9 cellular contexts compared by ENCODE assay signal in genomic region chr15:70152070-70152480, GRCh38. TPM values are rescaled to one million over a fixed set of nuclear protein-coding genes. Genes with fewer than 3 reads are reported as not detected.
DNase-seq lines count a peak whose midpoint lies in the region; ATAC-seq, FAIRE-seq and TF ChIP-seq lines count a peak whose summit lies in the region.
"Had no signal": no experiment of that assay in that cellular context is flagged by ENCODE, and none has a peak within 500 bp of the region (broad histone marks: within the 10 kb centered on the region; RNA-seq: fewer than 3 reads in every experiment).

No MANE protein-coding gene starts in this region.

- no peak overlapping the region for H3K9ac ChIP-seq in GM23248

- POLR2A ChIA-PET in AG04450 (lab: Yijun Ruan, JAX) (no interaction called here), T-cell (lab: Charles Lee) (no interaction called here)

- H3K9me3 Mint-ChIP-seq in T-cell, result no peaks in the 10 kb centered on the region
- H3K9me3 Mint-ChIP-seq: activated naive CD4-positive, alpha-beta T cell treated with anti-CD3 and anti-CD28 coated beads, Interleukin-2, amount 50 U/mL, for 24 hours had no signal

- intact Hi-C loops in right cardiac atrium (cut with DNase I), result no loop called here

- TF ChIP-seq CTCF in AG04450 (IDR thresholded peaks at IDR 0.05; ENCODE audit: low read depth, low read length) (no peak), D721Med (IDR thresholded peaks at IDR 0.05; ENCODE audit: insufficient read depth, missing control alignments) (no peak)

- no peak overlapping the region for H3K27ac Mint-ChIP-seq in T-cell
- H3K27ac Mint-ChIP-seq: activated naive CD4-positive, alpha-beta T cell treated with anti-CD3 and anti-CD28 coated beads, Interleukin-2, amount 50 U/mL, for 24 hours had no signal

- H2AFZ ChIP-seq in GM23248, result no peak overlapping the region

- DNase-seq in AG04450 (ENCODE audit: low read depth, low spot score), result no peak
- peak; percentile 22 for DNase-seq in GM23248
- DNase-seq in RPMI7951 (ENCODE audit: low read depth), result peak; percentile 63
- DNase-seq in right cardiac atrium, result peak in 2 of 3 donors; percentile 49 to 75
- no peak for DNase-seq in effector CD4-positive, alpha-beta T cell
- no peak for DNase-seq in activated gamma-delta T cell treated with Interleukin-2 at 50 U/mL for 16 hours
- no peak for DNase-seq in T-cell
- DNase-seq in D721Med (ENCODE audit: insufficient read length, low spot score), result no peak

- H3K27me3 ChIP-seq in AG04450 (ENCODE audit: control insufficient read depth, insufficient read depth, low read length) (peaks cover 5% of the 10 kb centered on the region), GM23248 (replicated peaks; ENCODE audit: insufficient read depth) (no peaks in the 10 kb centered on the region), right cardiac atrium (ENCODE audit: control insufficient read depth, insufficient read depth) (no peaks in the 10 kb centered on the region)

- no peaks in the 10 kb centered on the region for H4K20me1 ChIP-seq in GM23248 (ENCODE audit: insufficient read depth)

- no peak overlapping the region for H3K4me3 Mint-ChIP-seq in T-cell
- H3K4me3 Mint-ChIP-seq: activated naive CD4-positive, alpha-beta T cell treated with anti-CD3 and anti-CD28 coated beads, Interleukin-2, amount 50 U/mL, for 24 hours had no signal

- H3K27me3 Mint-ChIP-seq in T-cell, result peaks cover 0 to 8% of the 10 kb centered on the region in 2 donors
- H3K27me3 Mint-ChIP-seq: activated naive CD4-positive, alpha-beta T cell treated with anti-CD3 and anti-CD28 coated beads, Interleukin-2, amount 50 U/mL, for 24 hours had no signal

- no peaks in the 10 kb centered on the region for H3K79me2 ChIP-seq in GM23248 (ENCODE audit: insufficient read depth)

- in situ Hi-C loops in GM23248 (cut with MboI), result no loop called here

- H3K9me3 ChIP-seq in AG04450 (ENCODE audit: control insufficient read depth, insufficient read depth, low read length) (no peaks in the 10 kb centered on the region), GM23248 (ENCODE audit: low read depth) (no peaks in the 10 kb centered on the region), right cardiac atrium (ENCODE audit: control insufficient read depth, low read length) (no peaks in the 10 kb centered on the region)

- H3K4me2 ChIP-seq in GM23248 (ENCODE audit: unreplicated experiment), result no peak overlapping the region

- no peaks in the 10 kb centered on the region for H3K36me3 ChIP-seq in GM23248 (ENCODE audit: low read depth)

- H3K27ac ChIP-seq in AG04450 (ENCODE audit: low read depth, low read length) (peak overlapping the region; percentile 24), GM23248 (no peak overlapping the region), right cardiac atrium (ENCODE audit: low read length) (no peak overlapping the region)

- no peaks in the 10 kb centered on the region for H3K9me2 ChIP-seq in GM23248 (ENCODE audit: insufficient read depth)

- CTCF ChIA-PET in AG04450 (lab: Charles Lee) (no interaction called here), T-cell (lab: Charles Lee) (no interaction called here)

- WGBS in GM23248 (ENCODE audit: low coverage in 1 of 2, low lambda C conversion rate in 2 of 2, missing lambda C conversion rate in 2 of 2), 2 experiments, result 64 to 78% methylated on average over 3 of the region's 3 CpGs
- WGBS in right cardiac atrium, result 22% methylated on average over 3 of the region's 3 CpGs

- H3K4me1 Mint-ChIP-seq in T-cell, result peaks cover 0 to 2% (median 0%) of the 10 kb centered on the region in 3 donors
- H3K4me1 Mint-ChIP-seq: activated naive CD4-positive, alpha-beta T cell treated with anti-CD3 and anti-CD28 coated beads, Interleukin-2, amount 50 U/mL, for 24 hours had no signal

- peak; percentile 45 to 66 for ATAC-seq in right cardiac atrium
- no peak for ATAC-seq in T-cell (replicated peaks in 1 of 4)

- peaks cover 8% of the 10 kb centered on the region for H3K4me1 ChIP-seq in GM23248 (ENCODE audit: insufficient read depth)
- H3K4me1 ChIP-seq in right cardiac atrium (ENCODE audit: control insufficient read depth, insufficient read depth, low read length), result peaks cover 16% of the 10 kb centered on the region

- no peak for FAIRE-seq in D721Med (lab: Jason Lieb, UNC)

- H3K4me3 ChIP-seq in AG04450 (ENCODE audit: low read depth, low read length) (no peak overlapping the region), GM23248 (no peak overlapping the region), right cardiac atrium (ENCODE audit: low read length) (no peak overlapping the region)

- no peaks in the 10 kb centered on the region for H3F3A ChIP-seq in GM23248 (ENCODE audit: insufficient read depth)

- no peaks in the 10 kb centered on the region for H3K36me3 Mint-ChIP-seq in T-cell
- H3K36me3 Mint-ChIP-seq: activated naive CD4-positive, alpha-beta T cell treated with anti-CD3 and anti-CD28 coated beads, Interleukin-2, amount 50 U/mL, for 24 hours had no signal

RNA-seq across cellular contexts. Expression of gene TLE3, which starts 54.4 kb away (rescaled TPM):
- polyA plus RNA-seq in AG04450 (2011; rRNA removed) (7.5 and 10.8 TPM in 2 replicates), GM23248 (2016; fragmentation: Nextera tagmentation; extraction: Ambion mirVana) (9.8 and 11.7 TPM in 2 replicates), right cardiac atrium (10.7 TPM)
- 25.2 and 31.7 TPM in 2 replicates for polyA minus RNA-seq in AG04450 (2011; rRNA and poly(A)+ RNA removed)
- total RNA-seq in GM23248 (2014; rRNA removed; shearing (Covaris generic)), result 25.3 and 37.6 TPM in 2 replicates
- total RNA-seq in RPMI7951 (2014; rRNA removed; shearing (Covaris generic)), result 20.4 and 24.4 TPM in 2 replicates
- total RNA-seq in right cardiac atrium (10 to 100 TPM; 20.6 to 35.4 (median 27.4) TPM), T-cell (100 to 1,000 TPM in 4 of 5 donors, 10 to 100 TPM in 1; 99.2 to 174 (median 160) TPM)

Comparison
In these comparisons a context has a peak if more than half of its experiments do, and no peak if none do; other contexts are left out.
1. DNase-seq: peak in GM23248 (single experiment), RPMI7951 (single experiment) and right cardiac atrium (2 of 3); none in AG04450 (single experiment), effector CD4-positive, alpha-beta T cell (single experiment), activated gamma-delta T cell treated with Interleukin-2 at 50 U/mL for 16 hours (single experiment), T-cell (0 of 34) and D721Med (single experiment).
2. ATAC-seq: peak in right cardiac atrium (2 of 2); none in T-cell (0 of 4).